8 cellular contexts compared by ENCODE assay signal in genomic region chr18:62566199-62566598, GRCh38. TPM values are rescaled to one million over a fixed set of nuclear protein-coding genes. Genes with fewer than 3 reads are reported as not detected.
A peak's percentile ranks its signal among the peaks of the same experiment; 100 is the strongest.
DNase-seq lines count a peak whose midpoint lies in the region; ATAC-seq and TF ChIP-seq lines count a peak whose summit lies in the region.

No MANE protein-coding gene starts in this region.

- no peak overlapping the region for H2AFZ ChIP-seq in H9 (ENCODE audit: low read length)

- H3K36me3 Mint-ChIP-seq in H9 (ENCODE audit: insufficient read depth in 1 of 3, low read depth in 3 of 3): peaks cover 9 to 47% (median 38%) of the 10 kb centered on the region in 3 experiments; a peak in 6 of 7 replicates
- peaks cover 68% of the 10 kb centered on the region for H3K36me3 Mint-ChIP-seq in activated T-helper 1 cell treated with anti-CD3 and anti-CD28 coated beads, Interleukin-12 subunit alpha, Interleukin-12 subunit beta, Interleukin-2, Interleukin-4 antibody, amounts not matched to agents 30 ng/mL and 10 ng/mL and 1 ng/mL, durations not matched to agents 14 hours and 24 hours and 36 hours (ENCODE audit: low read depth)

- no peak overlapping the region for H3K27ac Mint-ChIP-seq in H9
- H3K27ac Mint-ChIP-seq in activated T-helper 1 cell treated with anti-CD3 and anti-CD28 coated beads, Interleukin-12 subunit alpha, Interleukin-12 subunit beta, Interleukin-2, Interleukin-4 antibody, amounts not matched to agents 30 ng/mL and 10 ng/mL and 1 ng/mL, durations not matched to agents 14 hours and 24 hours and 36 hours: peak overlapping the region; percentile 24

- no peak overlapping the region for H3K56ac ChIP-seq in H9 (ENCODE audit: insufficient read length, low read depth, low read length)

- no peak overlapping the region for H2BK120ac ChIP-seq in H9 (ENCODE audit: low read depth, low read length, poor library complexity, severe bottlenecking)

- no peak overlapping the region for H2BK20ac ChIP-seq in H9 (ENCODE audit: low read depth, low read length, poor library complexity, severe bottlenecking)

- H3K79me2 ChIP-seq in H9 (ENCODE audit: insufficient read depth, low read length): no peaks in the 10 kb centered on the region

- H4K8ac ChIP-seq in H9 (replicated peaks; ENCODE audit: insufficient read length, low read depth, low read length): no peak overlapping the region

- H3K4me3 ChIP-seq in AG09309 (ENCODE audit: control insufficient read depth, low read depth, low read length): no peak overlapping the region

- intact Hi-C loops in activated T-helper 1 cell treated with anti-CD3 and anti-CD28 coated beads, Interleukin-12 subunit alpha, Interleukin-12 subunit beta, Interleukin-2, Interleukin-4 antibody, amounts not matched to agents 30 ng/mL and 10 ng/mL and 1 ng/mL, durations not matched to agents 14 hours and 24 hours and 36 hours (cut with micrococcal nuclease): no loop called here

- H3K23ac ChIP-seq in H9 (ENCODE audit: insufficient read length, low read depth, low read length): no peak overlapping the region

- H3K4me3 Mint-ChIP-seq in H9: no peak overlapping the region
- no peak overlapping the region for H3K4me3 Mint-ChIP-seq in activated T-helper 1 cell treated with anti-CD3 and anti-CD28 coated beads, Interleukin-12 subunit alpha, Interleukin-12 subunit beta, Interleukin-2, Interleukin-4 antibody, amounts not matched to agents 30 ng/mL and 10 ng/mL and 1 ng/mL, durations not matched to agents 14 hours and 24 hours and 36 hours

- H3K23me2 ChIP-seq in H9 (ENCODE audit: insufficient read length, low read depth, low read length, poor library complexity, severe bottlenecking): no peaks in the 10 kb centered on the region

- no peak overlapping the region for H3K4me2 ChIP-seq in H9 (ENCODE audit: insufficient read depth, insufficient read length, low read length)

- ATAC-seq in GM19023 (IDR thresholded peaks at IDR 0.05; ENCODE audit: unreplicated experiment): no peak

- H3K79me1 ChIP-seq in H9 (ENCODE audit: insufficient read depth, low read depth, low read length, poor library complexity, severe bottlenecking): no peaks in the 10 kb centered on the region

- no peak overlapping the region for H3K4ac ChIP-seq in H9 (ENCODE audit: low read depth, low read length)

- no peak overlapping the region for H2BK15ac ChIP-seq in H9 (ENCODE audit: low read depth, low read length)

- H3K9me3 Mint-ChIP-seq in H9: peaks cover 0 to 5% of the 10 kb centered on the region in 2 experiments; a peak in 1 of 5 replicates
- peaks cover 7% of the 10 kb centered on the region for H3K9me3 Mint-ChIP-seq in activated T-helper 1 cell treated with anti-CD3 and anti-CD28 coated beads, Interleukin-12 subunit alpha, Interleukin-12 subunit beta, Interleukin-2, Interleukin-4 antibody, amounts not matched to agents 30 ng/mL and 10 ng/mL and 1 ng/mL, durations not matched to agents 14 hours and 24 hours and 36 hours

- DNase-seq in AG09309 (ENCODE audit: low read depth) (no peak), H9 (no peak), iris pigment epithelial cell (ENCODE audit: low read depth) (peak; percentile 28), DMS153 (lab: John Stamatoyannopoulos, UW) (no peak), NCI-H2196 (lab: John Stamatoyannopoulos, UW; ENCODE audit: unreplicated experiment) (no peak)
- DNase-seq in activated T-helper 1 cell treated with anti-CD3 and anti-CD28 coated beads, Interleukin-12 subunit alpha, Interleukin-12 subunit beta, Interleukin-2, Interleukin-4 antibody, amounts not matched to agents 30 ng/mL and 10 ng/mL and 1 ng/mL, durations not matched to agents 14 hours and 24 hours and 36 hours (ENCODE audit: low spot score): no peak
- DNase-seq in activated CD4-positive, CD25-positive, alpha-beta regulatory T cell treated with anti-CD3 and anti-CD28 coated beads, Interleukin-2, amount 50 U/mL, for 72 hours: no peak

- H4K20me1 ChIP-seq in H9 (ENCODE audit: control insufficient read depth, insufficient read depth, insufficient read length): no peaks in the 10 kb centered on the region

- H3K18ac ChIP-seq in H9 (ENCODE audit: insufficient read length, low read depth, low read length): no peak overlapping the region

- H2BK5ac ChIP-seq in H9 (ENCODE audit: insufficient read length, low read length): no peak overlapping the region

- no peak overlapping the region for H3T11ph ChIP-seq in H9 (ENCODE audit: low read length)

- no peaks in the 10 kb centered on the region for H3K4me1 Mint-ChIP-seq in H9
- H3K4me1 Mint-ChIP-seq in activated T-helper 1 cell treated with anti-CD3 and anti-CD28 coated beads, Interleukin-12 subunit alpha, Interleukin-12 subunit beta, Interleukin-2, Interleukin-4 antibody, amounts not matched to agents 30 ng/mL and 10 ng/mL and 1 ng/mL, durations not matched to agents 14 hours and 24 hours and 36 hours (ENCODE audit: low read depth): peaks cover 21% of the 10 kb centered on the region

- H3K27me3 ChIP-seq in H9 (ENCODE audit: insufficient read depth, low read length): no peaks in the 10 kb centered on the region

- no peak overlapping the region for H3K14ac ChIP-seq in H9 (ENCODE audit: insufficient read depth, low read length)

- no peak overlapping the region for H3K9ac ChIP-seq in H9 (ENCODE audit: extremely low read depth, insufficient read length, low read length)

- H4K91ac ChIP-seq in H9 (ENCODE audit: insufficient read length, low read depth, low read length): no peak overlapping the region

- WGBS in H9 (ENCODE audit: extremely low coverage, insufficient read length, low lambda C conversion rate): no CpG with 5 or more reads among the region's 5 CpGs

- H2BK12ac ChIP-seq in H9 (ENCODE audit: insufficient read length, low read depth, low read length): no peak overlapping the region

- H4K5ac ChIP-seq in H9 (ENCODE audit: insufficient read length, low read depth, low read length): no peak overlapping the region

- H3K4me1 ChIP-seq in H9 (ENCODE audit: insufficient read depth, low read length): no peaks in the 10 kb centered on the region

- H2AK5ac ChIP-seq in H9 (ENCODE audit: insufficient read length, low read length): no peak overlapping the region

- TF ChIP-seq CTCF in AG09309 (IDR thresholded peaks at IDR 0.05; ENCODE audit: control insufficient read depth, insufficient read depth, low read depth, low read length, missing control alignments): peak; percentile 10
- TF ChIP-seq CTCF in H9 (conservative IDR thresholded peaks at IDR 0.05): peak; percentile 56

- no peak overlapping the region for H3K27ac ChIP-seq in H9 (ENCODE audit: insufficient read length, low read depth, low read length)

- H3K27me3 Mint-ChIP-seq in H9 (ENCODE audit: low read depth): no peaks in the 10 kb centered on the region
- H3K27me3 Mint-ChIP-seq in activated T-helper 1 cell treated with anti-CD3 and anti-CD28 coated beads, Interleukin-12 subunit alpha, Interleukin-12 subunit beta, Interleukin-2, Interleukin-4 antibody, amounts not matched to agents 30 ng/mL and 10 ng/mL and 1 ng/mL, durations not matched to agents 14 hours and 24 hours and 36 hours (ENCODE audit: insufficient read depth): no peaks in the 10 kb centered on the region

- no peaks in the 10 kb centered on the region for H3K9me3 ChIP-seq in H9 (ENCODE audit: control insufficient read depth, low read depth, low read length)

RNA-seq across cellular contexts. Expression of gene ZCCHC2, which starts 43.4 kb away (rescaled TPM):
- 12.1 and 12.4 TPM in 2 replicates for total RNA-seq in H9 (2021)
- total RNA-seq in activated T-helper 1 cell treated with anti-CD3 and anti-CD28 coated beads, Interleukin-12 subunit alpha, Interleukin-12 subunit beta, Interleukin-2, Interleukin-4 antibody, amounts not matched to agents 30 ng/mL and 10 ng/mL and 1 ng/mL, durations not matched to agents 14 hours and 24 hours and 36 hours: 55.7 and 58.8 TPM in 2 replicates
